31 cellular contexts compared by ENCODE assay signal in the genomic region with DNA sequence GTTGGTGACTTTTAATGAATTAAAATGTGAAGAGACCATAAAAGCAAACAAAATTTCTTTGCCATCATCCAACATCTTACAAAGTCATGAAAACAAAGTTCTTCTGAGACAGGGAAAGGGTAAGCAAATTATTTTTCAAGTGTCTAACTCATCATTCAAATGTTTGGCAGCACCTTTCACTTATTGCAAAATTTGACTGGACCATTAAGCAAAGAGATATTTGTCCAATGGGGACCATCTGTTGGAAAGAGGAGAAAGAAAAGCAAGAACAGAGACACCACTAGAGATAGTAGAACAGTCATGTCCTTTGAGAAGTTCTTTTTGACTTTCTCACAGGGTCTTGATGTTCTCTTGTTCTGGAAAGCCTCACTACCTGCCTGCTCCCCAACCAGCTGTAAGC.
"Had no signal": no experiment of that assay in that cellular context is flagged by ENCODE, and none has a peak within 500 bp of the region (broad histone marks: within the 10 kb centered on the region; RNA-seq: fewer than 3 reads in every experiment).

No MANE protein-coding gene starts in this region.

- H3K36me3 ChIP-seq: neural progenitor cell, ovary, sigmoid colon, spleen, suprapubic skin, tibial artery, transverse colon, upper lobe of right lung, uterus had no signal

- H3K27ac Mint-ChIP-seq: naive thymus-derived CD4-positive, alpha-beta T cell; natural killer cell; nephron; neural progenitor cell; progenitor cell of endocrine pancreas; stimulated activated memory B cell treated with anti-CD40 and anti-IgM and Interleukin-4, amounts not matched to agents 10 μg/mL and 1 μg/mL and 100 μg/mL, for 72 hours; stimulated activated naive CD8-positive, alpha-beta T cell treated with anti-CD3 and anti-CD28 coated beads, Interleukin-15, amount 100 ng/mL, for 72 hours; type B pancreatic cell had no signal

- H3K4me3 ChIP-seq: neural progenitor cell, ovary, psoas muscle, sigmoid colon, spleen, suprapubic skin, testis, tibial artery, transverse colon, upper lobe of right lung, uterus had no signal

- H3K4me3 Mint-ChIP-seq: naive thymus-derived CD4-positive, alpha-beta T cell; natural killer cell; nephron; neural progenitor cell; stimulated activated memory B cell treated with anti-CD40 and anti-IgM and Interleukin-4, amounts not matched to agents 10 μg/mL and 1 μg/mL and 100 μg/mL, for 72 hours; stimulated activated naive CD8-positive, alpha-beta T cell treated with anti-CD3 and anti-CD28 coated beads, Interleukin-15, amount 100 ng/mL, for 72 hours; type B pancreatic cell had no signal

- H3K79me2 ChIP-seq: parathyroid adenoma had no signal

- H3K27me3 Mint-ChIP-seq: progenitor cell of endocrine pancreas; stimulated activated memory B cell treated with anti-CD40 and anti-IgM and Interleukin-4, amounts not matched to agents 10 μg/mL and 1 μg/mL and 100 μg/mL, for 72 hours; type B pancreatic cell had no signal

- H3K27me3 ChIP-seq: neural progenitor cell, ovary, sigmoid colon, spleen, suprapubic skin, testis, tibial artery, transverse colon, upper lobe of right lung, uterus had no signal

- H2AFZ ChIP-seq: neural progenitor cell, parathyroid adenoma had no signal

- H3K36me3 Mint-ChIP-seq: naive thymus-derived CD4-positive, alpha-beta T cell; natural killer cell; neural progenitor cell; stimulated activated memory B cell treated with anti-CD40 and anti-IgM and Interleukin-4, amounts not matched to agents 10 μg/mL and 1 μg/mL and 100 μg/mL, for 72 hours; type B pancreatic cell had no signal

- H3K27ac ChIP-seq: neural progenitor cell, ovary, parathyroid adenoma, psoas muscle, sigmoid colon, spleen, suprapubic skin, testis, tibial artery, transverse colon, upper lobe of right lung, uterus had no signal

- H3K4me1 ChIP-seq: parathyroid adenoma, psoas muscle, spleen, testis, tibial artery, upper lobe of right lung had no signal

- ATAC-seq: naive thymus-derived CD4-positive, alpha-beta T cell; natural killer cell; right cardiac atrium; stimulated activated memory B cell treated with anti-CD40 and anti-IgM and Interleukin-4, amounts not matched to agents 10 μg/mL and 1 μg/mL and 100 μg/mL, for 72 hours; stimulated activated naive CD8-positive, alpha-beta T cell treated with anti-CD3 and anti-CD28 coated beads, Interleukin-15, amount 100 ng/mL, for 72 hours; stimulated activated naive CD8-positive, alpha-beta T cell treated with anti-CD3 and anti-CD28 coated beads, Interleukin-15, Interleukin-2, amounts not matched to agents 100 U/mL and 50 U/mL, for 24 hours; upper lobe of right lung had no signal

- H3K4me1 Mint-ChIP-seq: naive thymus-derived CD4-positive, alpha-beta T cell; natural killer cell; nephron; stimulated activated memory B cell treated with anti-CD40 and anti-IgM and Interleukin-4, amounts not matched to agents 10 μg/mL and 1 μg/mL and 100 μg/mL, for 72 hours; stimulated activated naive CD8-positive, alpha-beta T cell treated with anti-CD3 and anti-CD28 coated beads, Interleukin-15, amount 100 ng/mL, for 72 hours had no signal

- H3K9ac ChIP-seq: neural progenitor cell, parathyroid adenoma had no signal

- H3K9me3 ChIP-seq: ovary, psoas muscle, sigmoid colon, spleen, suprapubic skin, testis, tibial artery, transverse colon, upper lobe of right lung, uterus had no signal

- H3K4me2 ChIP-seq: neural progenitor cell had no signal

- DNase-seq: naive thymus-derived CD4-positive, alpha-beta T cell; natural killer cell; occipital lobe; ovary; posterior cingulate gyrus; psoas muscle; right cardiac atrium; sigmoid colon; small intestine; spleen; stimulated activated CD4-positive, alpha-beta T cell treated with anti-CD3 and anti-CD28 coated beads, Interleukin-12 subunit alpha, Interleukin-12 subunit beta, amount 100 ng/mL, for 4 hours; stimulated activated CD4-positive, alpha-beta T cell treated with anti-CD3 and anti-CD28 coated beads, Interleukin-1b, Interleukin-23, amount 100 ng/mL, for 48 hours; stimulated activated CD4-positive, alpha-beta T cell treated with anti-CD3 and anti-CD28 coated beads, Interleukin-4, amount 100 ng/mL, for 1 hour; stimulated activated CD4-positive, alpha-beta T cell treated with anti-CD3 and anti-CD28 coated beads, Interleukin-4, amount 100 ng/mL, for 4 hours; stimulated activated CD8-positive, alpha-beta memory T cell treated with anti-CD3 and anti-CD28 coated beads, Interleukin-4, amount 100 ng/mL, for 48 hours; stimulated activated naive CD4-positive, alpha-beta T cell; stimulated activated naive CD8-positive, alpha-beta T cell treated with anti-CD3 and anti-CD28 coated beads, Interleukin-15, amount 100 ng/mL, for 72 hours; stimulated activated naive CD8-positive, alpha-beta T cell treated with anti-CD3 and anti-CD28 coated beads, Interleukin-15, Interleukin-2, amounts not matched to agents 100 U/mL and 50 U/mL, for 24 hours; substantia nigra; testis; tibial artery; transverse colon; upper lobe of right lung; uterus had no signal

- H3K9me3 Mint-ChIP-seq: nephron; stimulated activated memory B cell treated with anti-CD40 and anti-IgM and Interleukin-4, amounts not matched to agents 10 μg/mL and 1 μg/mL and 100 μg/mL, for 72 hours; stimulated activated naive CD8-positive, alpha-beta T cell treated with anti-CD3 and anti-CD28 coated beads, Interleukin-15, amount 100 ng/mL, for 72 hours had no signal
